ENCODE assay signal across 7 cellular contexts in genomic region chr2:198127627-198128026, GRCh38.
DNase-seq lines count a peak whose midpoint lies in the region; ATAC-seq and TF ChIP-seq lines count a peak whose summit lies in the region.

No MANE protein-coding gene starts in this region.

- TF ChIP-seq CTCF in GM12872 (IDR thresholded peaks at IDR 0.05; ENCODE audit: insufficient read depth, low read depth, low read length) (peak; percentile 61), esophagus squamous epithelium (IDR thresholded peaks at IDR 0.05) (peak; percentile 15 to 65 (median 56)), neural progenitor cell (IDR thresholded peaks at IDR 0.05) (peak; percentile 86), vagina (IDR thresholded peaks at IDR 0.05) (peak in 2 of 3 experiments; percentile 35 to 59)

- no peak overlapping the region for H2AFZ ChIP-seq in neural progenitor cell (replicated peaks)

- H3K27me3 Mint-ChIP-seq in activated CD4-positive, alpha-beta memory T cell treated with anti-CD3 and anti-CD28 coated beads for 36 hours, result no peaks in the 10 kb centered on the region
- peaks cover 2% of the 10 kb centered on the region for H3K27me3 Mint-ChIP-seq in neural progenitor cell (ENCODE audit: insufficient read depth, low read depth)

- H3K4me3 ChIP-seq in esophagus squamous epithelium (no peak overlapping the region), neural progenitor cell (no peak overlapping the region), vagina (no peak overlapping the region)

- DNase-seq in NCI-H510A (lab: John Stamatoyannopoulos, UW) (peak; percentile 21), esophagus squamous epithelium (lab: John Stamatoyannopoulos, UW) (no peak), neural progenitor cell (ENCODE audit: low spot score) (peak; percentile 81), vagina (ENCODE audit: extremely low spot score in 2 of 2) (no peak)
- DNase-seq in activated CD4-positive, alpha-beta memory T cell treated with anti-CD3 and anti-CD28 coated beads for 36 hours, result peak; percentile 59

- no peaks in the 10 kb centered on the region for H3K4me1 Mint-ChIP-seq in activated CD4-positive, alpha-beta memory T cell treated with anti-CD3 and anti-CD28 coated beads for 36 hours (ENCODE audit: low read depth)
- H3K4me1 Mint-ChIP-seq in neural progenitor cell, result no peaks in the 10 kb centered on the region

- H3K36me3 ChIP-seq in esophagus squamous epithelium (no peaks in the 10 kb centered on the region), neural progenitor cell (no peaks in the 10 kb centered on the region), vagina (no peaks in the 10 kb centered on the region)

- ATAC-seq in HG02798 (IDR thresholded peaks at IDR 0.05; ENCODE audit: poor library complexity, unreplicated experiment), result peak; percentile 86

- TF ChIP-seq POLR2A in esophagus squamous epithelium (IDR thresholded peaks at IDR 0.05) (no peak), vagina (IDR thresholded peaks at IDR 0.05) (no peak)

- H3K79me2 ChIP-seq in neural progenitor cell (ENCODE audit: low read depth), result no peaks in the 10 kb centered on the region

- peaks cover 3% of the 10 kb centered on the region for H3K36me3 Mint-ChIP-seq in activated CD4-positive, alpha-beta memory T cell treated with anti-CD3 and anti-CD28 coated beads for 36 hours
- no peaks in the 10 kb centered on the region for H3K36me3 Mint-ChIP-seq in neural progenitor cell

- no peak overlapping the region for H3K27ac Mint-ChIP-seq in activated CD4-positive, alpha-beta memory T cell treated with anti-CD3 and anti-CD28 coated beads for 36 hours
- no peak overlapping the region for H3K27ac Mint-ChIP-seq in neural progenitor cell

- H3K9ac ChIP-seq in neural progenitor cell, result no peak overlapping the region

- H3F3A ChIP-seq in neural progenitor cell (ENCODE audit: low read depth), result no peaks in the 10 kb centered on the region

- intact Hi-C loops in activated CD4-positive, alpha-beta memory T cell treated with anti-CD3 and anti-CD28 coated beads for 36 hours (cut with micrococcal nuclease), result loop anchor here (1.0 to 5.0 kb wide), 5 partner anchors 75 to 421 kb away; no protein-coding TSS in a partner anchor
- intact Hi-C loops in esophagus squamous epithelium (cut with DNase I) (no loop called here), vagina (cut with DNase I) (loop anchor here (5.0 kb wide), 1 partner anchor 325 kb away; the partner anchor contains the start of gene PLCL1)

- POLR2A ChIA-PET in activated CD4-positive, alpha-beta memory T cell treated with anti-CD3 and anti-CD28 coated beads for 36 hours (lab: Charles Lee), result no interaction called here

- H3K9me3 Mint-ChIP-seq in activated CD4-positive, alpha-beta memory T cell treated with anti-CD3 and anti-CD28 coated beads for 36 hours, result no peaks in the 10 kb centered on the region
- H3K9me3 Mint-ChIP-seq in neural progenitor cell, result no peaks in the 10 kb centered on the region

- CTCF ChIA-PET in activated CD4-positive, alpha-beta memory T cell treated with anti-CD3 and anti-CD28 coated beads for 36 hours (lab: Charles Lee), result interaction anchor here (0.5 to 4.1 kb wide), 24 partner anchors 10 to 421 kb away, joined by 3 to 32 read pairs (median 4); partner anchors contain the start of gene PLCL1

- no peaks in the 10 kb centered on the region for H4K20me1 ChIP-seq in neural progenitor cell (ENCODE audit: low read depth)

- H3K27me3 ChIP-seq in esophagus squamous epithelium, result no peaks in the 10 kb centered on the region
- no peaks in the 10 kb centered on the region for H3K27me3 ChIP-seq in neural progenitor cell
- H3K27me3 ChIP-seq in vagina, result no peaks in the 10 kb centered on the region

- H3K9me3 ChIP-seq in esophagus squamous epithelium, result no peaks in the 10 kb centered on the region
- no peaks in the 10 kb centered on the region for H3K9me3 ChIP-seq in neural progenitor cell (ENCODE audit: low read depth)
- no peaks in the 10 kb centered on the region for H3K9me3 ChIP-seq in vagina

- H3K4me1 ChIP-seq in esophagus squamous epithelium (no peaks in the 10 kb centered on the region), neural progenitor cell (no peaks in the 10 kb centered on the region), vagina (no peaks in the 10 kb centered on the region)

- 50 to 82% methylated on average over 1 of the region's 1 CpG for WGBS in esophagus squamous epithelium, 2 donors

- no peak overlapping the region for H3K4me3 Mint-ChIP-seq in activated CD4-positive, alpha-beta memory T cell treated with anti-CD3 and anti-CD28 coated beads for 36 hours
- no peak overlapping the region for H3K4me3 Mint-ChIP-seq in neural progenitor cell

- no peak overlapping the region for H3K4me2 ChIP-seq in neural progenitor cell

- H3K27ac ChIP-seq in esophagus squamous epithelium (no peak overlapping the region), neural progenitor cell (no peak overlapping the region), vagina (no peak overlapping the region)

Comparison
In these comparisons a context has a peak if more than half of its experiments do, and no peak if none do; other contexts are left out.
1. DNase-seq: peak in NCI-H510A (single experiment), activated CD4-positive, alpha-beta memory T cell treated with anti-CD3 and anti-CD28 coated beads for 36 hours (single experiment) and neural progenitor cell (single experiment); none in esophagus squamous epithelium (single experiment) and vagina (0 of 2).
2. Peak in every context shown above with its lines, with median percentiles within 50 percentile points of each other: CTCF ChIP-seq.